Comparison of ENCODE assay signal across 31 cellular contexts in genomic region chr6:136060759-136061158, GRCh38.
"Had no signal": no experiment of that assay in that cellular context is flagged by ENCODE, and none has a peak within 500 bp of the region (broad histone marks: within the 10 kb centered on the region; RNA-seq: fewer than 3 reads in every experiment).

No MANE protein-coding gene starts in this region.

- ATAC-seq: natural killer cell; psoas muscle; right cardiac atrium; stimulated activated memory B cell treated with anti-CD40 and anti-IgM and Interleukin-4, amounts not matched to agents 10 μg/mL and 1 μg/mL and 100 μg/mL, for 72 hours; stimulated activated naive CD8-positive, alpha-beta T cell treated with anti-CD3 and anti-CD28 coated beads, Interleukin-15, amount 100 ng/mL, for 72 hours; stimulated activated naive CD8-positive, alpha-beta T cell treated with anti-CD3 and anti-CD28 coated beads, Interleukin-15, Interleukin-2, amounts not matched to agents 100 U/mL and 50 U/mL, for 24 hours had no signal

- H3K36me3 ChIP-seq: neural progenitor cell, ovary, right lobe of liver, sigmoid colon, spleen, suprapubic skin, thoracic aorta, thyroid gland, tibial nerve, upper lobe of left lung, vagina had no signal

- H3K27me3 Mint-ChIP-seq: stimulated activated memory B cell treated with anti-CD40 and anti-IgM and Interleukin-4, amounts not matched to agents 10 μg/mL and 1 μg/mL and 100 μg/mL, for 72 hours; stimulated activated naive CD8-positive, alpha-beta T cell treated with anti-CD3 and anti-CD28 coated beads, Interleukin-15, amount 100 ng/mL, for 72 hours had no signal

- H3K27ac ChIP-seq: neural progenitor cell, ovary, parathyroid adenoma, psoas muscle, right lobe of liver, sigmoid colon, spleen, suprapubic skin, thoracic aorta, thyroid gland, tibial nerve, upper lobe of left lung, vagina had no signal

- H3K9me3 ChIP-seq: ovary, psoas muscle, right lobe of liver, sigmoid colon, spleen, suprapubic skin, thoracic aorta, thyroid gland, tibial nerve, upper lobe of left lung, vagina had no signal

- H3K4me1 Mint-ChIP-seq: natural killer cell; stimulated activated memory B cell treated with anti-CD40 and anti-IgM and Interleukin-4, amounts not matched to agents 10 μg/mL and 1 μg/mL and 100 μg/mL, for 72 hours; stimulated activated naive CD8-positive, alpha-beta T cell treated with anti-CD3 and anti-CD28 coated beads, Interleukin-15, amount 100 ng/mL, for 72 hours had no signal

- H3K4me2 ChIP-seq: neural progenitor cell had no signal

- H3K9ac ChIP-seq: neural progenitor cell, parathyroid adenoma had no signal

- H3K79me2 ChIP-seq: parathyroid adenoma had no signal

- H3K9me3 Mint-ChIP-seq: natural killer cell; nephron; neural progenitor cell; stimulated activated memory B cell treated with anti-CD40 and anti-IgM and Interleukin-4, amounts not matched to agents 10 μg/mL and 1 μg/mL and 100 μg/mL, for 72 hours; stimulated activated naive CD8-positive, alpha-beta T cell treated with anti-CD3 and anti-CD28 coated beads, Interleukin-15, amount 100 ng/mL, for 72 hours had no signal

- H3K4me3 ChIP-seq: neural progenitor cell, ovary, psoas muscle, right lobe of liver, sigmoid colon, spleen, suprapubic skin, thoracic aorta, thyroid gland, tibial nerve, upper lobe of left lung, vagina had no signal

- H3K4me1 ChIP-seq: neural progenitor cell, upper lobe of left lung had no signal

- H3K27me3 ChIP-seq: neural progenitor cell, ovary, right lobe of liver, sigmoid colon, spleen, suprapubic skin, thyroid gland, tibial nerve, upper lobe of left lung, vagina had no signal

- DNase-seq: natural killer cell; occipital lobe; ovary; posterior cingulate gyrus; psoas muscle; right cardiac atrium; right lobe of liver; sigmoid colon; small intestine; spleen; stimulated activated CD4-positive, alpha-beta T cell treated with anti-CD3 and anti-CD28 coated beads, Interleukin-12 subunit alpha, Interleukin-12 subunit beta, amount 100 ng/mL, for 4 hours; stimulated activated CD4-positive, alpha-beta T cell treated with anti-CD3 and anti-CD28 coated beads, Interleukin-1b, Interleukin-23, amount 100 ng/mL, for 48 hours; stimulated activated CD4-positive, alpha-beta T cell treated with anti-CD3 and anti-CD28 coated beads, Interleukin-4, amount 100 ng/mL, for 1 hour; stimulated activated CD4-positive, alpha-beta T cell treated with anti-CD3 and anti-CD28 coated beads, Interleukin-4, amount 100 ng/mL, for 4 hours; stimulated activated CD8-positive, alpha-beta memory T cell treated with anti-CD3 and anti-CD28 coated beads, Interleukin-4, amount 100 ng/mL, for 48 hours; stimulated activated naive CD4-positive, alpha-beta T cell; stimulated activated naive CD8-positive, alpha-beta T cell treated with anti-CD3 and anti-CD28 coated beads, Interleukin-15, amount 100 ng/mL, for 72 hours; stimulated activated naive CD8-positive, alpha-beta T cell treated with anti-CD3 and anti-CD28 coated beads, Interleukin-15, Interleukin-2, amounts not matched to agents 100 U/mL and 50 U/mL, for 24 hours; substantia nigra; thyroid gland; trophoblast cell; upper lobe of left lung had no signal

- H2AFZ ChIP-seq: neural progenitor cell, parathyroid adenoma had no signal

- H3K36me3 Mint-ChIP-seq: natural killer cell; neural progenitor cell; stimulated activated memory B cell treated with anti-CD40 and anti-IgM and Interleukin-4, amounts not matched to agents 10 μg/mL and 1 μg/mL and 100 μg/mL, for 72 hours had no signal

- H3K4me3 Mint-ChIP-seq: natural killer cell; nephron; neural progenitor cell; stimulated activated memory B cell treated with anti-CD40 and anti-IgM and Interleukin-4, amounts not matched to agents 10 μg/mL and 1 μg/mL and 100 μg/mL, for 72 hours; stimulated activated naive CD8-positive, alpha-beta T cell treated with anti-CD3 and anti-CD28 coated beads, Interleukin-15, amount 100 ng/mL, for 72 hours had no signal

- H3K27ac Mint-ChIP-seq: natural killer cell; neural progenitor cell; progenitor cell of endocrine pancreas; stimulated activated memory B cell treated with anti-CD40 and anti-IgM and Interleukin-4, amounts not matched to agents 10 μg/mL and 1 μg/mL and 100 μg/mL, for 72 hours; stimulated activated naive CD8-positive, alpha-beta T cell treated with anti-CD3 and anti-CD28 coated beads, Interleukin-15, amount 100 ng/mL, for 72 hours had no signal
